Comparison of ENCODE assay signal across 9 cellular contexts in genomic region chr22:45007946-45008852, GRCh38. TPM values are rescaled to one million over a fixed set of nuclear protein-coding genes. Genes with fewer than 3 reads are reported as not detected.
DNase-seq lines count a peak whose midpoint lies in the region; ATAC-seq and TF ChIP-seq lines count a peak whose summit lies in the region.
"Had no signal": no experiment of that assay in that cellular context is flagged by ENCODE, and none has a peak within 500 bp of the region (broad histone marks: within the 10 kb centered on the region; RNA-seq: fewer than 3 reads in every experiment).

No MANE protein-coding gene starts in this region.

- DNase-seq in EL, result peak; percentile 15
- peak; percentile 63 for DNase-seq in NCI-H748 (lab: John Stamatoyannopoulos, UW; ENCODE audit: unreplicated experiment)
- peak; percentile 86 for DNase-seq in endodermal cell
- no peak for DNase-seq in OCI-M1 (lab: John Stamatoyannopoulos, UW)
- DNase-seq in stimulated activated CD4-positive, alpha-beta T cell treated with anti-CD3 and anti-CD28 coated beads, Interleukin-4, amount 100 ng/mL, for 24 hours, result no peak
- no peak for DNase-seq in NCI-H1694 treated with DMSO at 0.1 percent for 48 hours (lab: John Stamatoyannopoulos, UW)

- H3K27ac Mint-ChIP-seq in endodermal cell, result peak overlapping the region; percentile 39
- H3K27ac Mint-ChIP-seq: activated naive CD4-positive, alpha-beta T cell treated with anti-CD3 and anti-CD28 coated beads, Interleukin-2, amount 50 U/mL, for 72 hours had no signal

- H3K4me3 Mint-ChIP-seq in endodermal cell, result peak overlapping the region; percentile 74

- H3K4me1 ChIP-seq in endodermal cell (ENCODE audit: control insufficient read depth, insufficient read depth, low read length) (peaks cover 3% of the 10 kb centered on the region), rectal smooth muscle tissue (ENCODE audit: control insufficient read depth, insufficient read depth, low read length) (no peaks in the 10 kb centered on the region)

- H3K9ac ChIP-seq in endodermal cell (ENCODE audit: extremely low read depth, low read length, poor library complexity, severe bottlenecking) (peak overlapping the region; percentile 63), rectal smooth muscle tissue (ENCODE audit: low read length) (no peak overlapping the region)

- peaks cover 3% of the 10 kb centered on the region for H3K9me3 ChIP-seq in endodermal cell (ENCODE audit: control insufficient read depth, low read length)

- no peak for ATAC-seq in HG03139 (IDR thresholded peaks at IDR 0.05; ENCODE audit: unreplicated experiment)

- peaks cover 19% of the 10 kb centered on the region for H3K36me3 Mint-ChIP-seq in endodermal cell (ENCODE audit: low read depth)

- H3K9me3 Mint-ChIP-seq in endodermal cell, result no peaks in the 10 kb centered on the region
- H3K9me3 Mint-ChIP-seq: activated naive CD4-positive, alpha-beta T cell treated with anti-CD3 and anti-CD28 coated beads, Interleukin-2, amount 50 U/mL, for 72 hours had no signal

- TF ChIP-seq CTCF in endodermal cell (conservative IDR thresholded peaks at IDR 0.05), result no peak

- H3K4me1 Mint-ChIP-seq in endodermal cell, result peaks cover 36% of the 10 kb centered on the region

- 0 to 1% methylated on average over 32 to 87 of the region's 87 CpGs for WGBS in endodermal cell (ENCODE audit: insufficient coverage in 1 of 2, insufficient read length in 1 of 2), 2 experiments

- H3K36me3 ChIP-seq in endodermal cell (ENCODE audit: control insufficient read depth, insufficient read depth, low read length), result peaks cover 18% of the 10 kb centered on the region
- H3K36me3 ChIP-seq in rectal smooth muscle tissue (ENCODE audit: control insufficient read depth, insufficient read depth, low read length), result no peaks in the 10 kb centered on the region

- H3K27me3 Mint-ChIP-seq in endodermal cell (ENCODE audit: insufficient read depth), result peaks cover 3% of the 10 kb centered on the region

- H3K27ac ChIP-seq in endodermal cell (ENCODE audit: low read depth, low read length), result peak overlapping the region; percentile 95
- no peak overlapping the region for H3K27ac ChIP-seq in rectal smooth muscle tissue (ENCODE audit: low read depth, low read length)

- H3K27me3 ChIP-seq in endodermal cell (ENCODE audit: control insufficient read depth, insufficient read depth, low read length, poor library complexity, severe bottlenecking) (no peaks in the 10 kb centered on the region), rectal smooth muscle tissue (ENCODE audit: control insufficient read depth, insufficient read depth, low read length) (peaks cover 2% of the 10 kb centered on the region)

- peak overlapping the region; percentile 82 for H3K4me3 ChIP-seq in endodermal cell (ENCODE audit: low read length)
- peak overlapping the region; percentile 32 for H3K4me3 ChIP-seq in rectal smooth muscle tissue (ENCODE audit: low read length)

RNA-seq across cellular contexts. Expression of gene PHF21B, which starts 1.6 kb away (rescaled TPM):
- total RNA-seq in endodermal cell, result 10 to 100 TPM; 57.5 to 69.2 TPM
- 45.2 TPM for polyA plus RNA-seq in endodermal cell (2013, experiment 1 of 2)
- polyA plus RNA-seq in endodermal cell (2013, experiment 2 of 2), result 35.4 TPM

Comparison
In these comparisons a context has a peak if more than half of its experiments do, and no peak if none do; other contexts are left out.
1. DNase-seq: peak in EL (single experiment), NCI-H748 (single experiment) and endodermal cell (single experiment); none in OCI-M1 (single experiment), stimulated activated CD4-positive, alpha-beta T cell treated with anti-CD3 and anti-CD28 coated beads, Interleukin-4, amount 100 ng/mL, for 24 hours (single experiment) and NCI-H1694 treated with DMSO at 0.1 percent for 48 hours (single experiment).